ENCODE assay signal across 1 cellular context in the genomic region with DNA sequence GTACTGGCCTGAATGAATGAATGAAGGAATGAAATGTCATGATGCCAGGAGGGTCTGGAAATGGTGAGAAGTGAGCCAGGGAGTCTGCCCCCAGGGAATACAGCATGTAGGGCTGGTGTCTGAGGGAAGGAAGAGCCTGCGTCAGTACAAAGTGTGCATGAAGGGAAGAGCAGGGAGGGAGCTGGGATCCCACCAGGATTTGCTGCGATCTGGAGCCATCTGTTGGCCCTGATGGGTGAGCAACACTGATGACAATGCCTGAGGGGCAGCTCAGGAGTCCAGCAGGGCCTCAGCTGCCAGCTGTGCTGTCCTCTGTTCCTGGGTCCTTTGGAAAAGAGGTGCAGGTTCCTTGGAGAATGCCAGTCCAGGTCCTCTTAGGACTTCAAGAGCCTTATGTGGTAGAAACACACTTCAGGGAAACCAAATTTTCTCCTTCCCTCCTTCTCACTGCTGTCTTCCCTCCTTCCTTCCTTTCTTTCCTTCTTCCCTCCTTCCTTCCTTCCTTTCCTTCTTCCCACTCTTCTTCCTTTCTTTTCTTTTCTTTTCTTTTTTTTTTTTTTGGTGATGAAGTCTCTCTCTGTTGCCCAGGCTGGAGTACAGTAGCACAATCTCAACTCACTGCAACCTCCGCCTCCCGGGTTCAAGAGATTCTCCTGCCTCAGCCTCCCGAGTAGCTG.
TF ChIP-seq lines count a peak whose summit lies in the region.

No MANE protein-coding gene starts in this region.

TF ChIP-seq in SK-N-SH treated with all-trans-retinoic acid at 6 μM for 48 hours, 23 proteins besides CTCF, POLR2A, EP300 and RAD21 (continued from another document):
- TF ChIP-seq, protein P1, sequence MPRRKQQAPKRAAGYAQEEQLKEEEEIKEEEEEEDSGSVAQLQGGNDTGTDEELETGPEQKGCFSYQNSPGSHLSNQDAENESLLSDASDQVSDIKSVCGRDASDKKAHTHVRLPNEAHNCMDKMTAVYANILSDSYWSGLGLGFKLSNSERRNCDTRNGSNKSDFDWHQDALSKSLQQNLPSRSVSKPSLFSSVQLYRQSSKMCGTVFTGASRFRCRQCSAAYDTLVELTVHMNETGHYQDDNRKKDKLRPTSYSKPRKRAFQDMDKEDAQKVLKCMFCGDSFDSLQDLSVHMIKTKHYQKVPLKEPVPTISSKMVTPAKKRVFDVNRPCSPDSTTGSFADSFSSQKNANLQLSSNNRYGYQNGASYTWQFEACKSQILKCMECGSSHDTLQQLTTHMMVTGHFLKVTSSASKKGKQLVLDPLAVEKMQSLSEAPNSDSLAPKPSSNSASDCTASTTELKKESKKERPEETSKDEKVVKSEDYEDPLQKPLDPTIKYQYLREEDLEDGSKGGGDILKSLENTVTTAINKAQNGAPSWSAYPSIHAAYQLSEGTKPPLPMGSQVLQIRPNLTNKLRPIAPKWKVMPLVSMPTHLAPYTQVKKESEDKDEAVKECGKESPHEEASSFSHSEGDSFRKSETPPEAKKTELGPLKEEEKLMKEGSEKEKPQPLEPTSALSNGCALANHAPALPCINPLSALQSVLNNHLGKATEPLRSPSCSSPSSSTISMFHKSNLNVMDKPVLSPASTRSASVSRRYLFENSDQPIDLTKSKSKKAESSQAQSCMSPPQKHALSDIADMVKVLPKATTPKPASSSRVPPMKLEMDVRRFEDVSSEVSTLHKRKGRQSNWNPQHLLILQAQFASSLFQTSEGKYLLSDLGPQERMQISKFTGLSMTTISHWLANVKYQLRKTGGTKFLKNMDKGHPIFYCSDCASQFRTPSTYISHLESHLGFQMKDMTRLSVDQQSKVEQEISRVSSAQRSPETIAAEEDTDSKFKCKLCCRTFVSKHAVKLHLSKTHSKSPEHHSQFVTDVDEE (CRISPR knock-in tag; IDR thresholded peaks at IDR 0.05) = no peak
- TF ChIP-seq CSDC2 (CRISPR knock-in tag; IDR thresholded peaks at IDR 0.05) = no peak
- no peak for TF ChIP-seq ARNTL (CRISPR knock-in tag; IDR thresholded peaks at IDR 0.05; ENCODE audit: borderline replicate concordance, low read depth)
- no peak for TF ChIP-seq RARB (CRISPR knock-in tag; IDR thresholded peaks at IDR 0.05)
- no peak for TF ChIP-seq OSR1 (CRISPR knock-in tag; IDR thresholded peaks at IDR 0.05)
- TF ChIP-seq ISL1 (CRISPR knock-in tag; IDR thresholded peaks at IDR 0.05) = no peak
- TF ChIP-seq ESRRG (CRISPR knock-in tag; IDR thresholded peaks at IDR 0.05) = no peak
